Comparison of ENCODE assay signal across 1 cellular context in the genomic region with DNA sequence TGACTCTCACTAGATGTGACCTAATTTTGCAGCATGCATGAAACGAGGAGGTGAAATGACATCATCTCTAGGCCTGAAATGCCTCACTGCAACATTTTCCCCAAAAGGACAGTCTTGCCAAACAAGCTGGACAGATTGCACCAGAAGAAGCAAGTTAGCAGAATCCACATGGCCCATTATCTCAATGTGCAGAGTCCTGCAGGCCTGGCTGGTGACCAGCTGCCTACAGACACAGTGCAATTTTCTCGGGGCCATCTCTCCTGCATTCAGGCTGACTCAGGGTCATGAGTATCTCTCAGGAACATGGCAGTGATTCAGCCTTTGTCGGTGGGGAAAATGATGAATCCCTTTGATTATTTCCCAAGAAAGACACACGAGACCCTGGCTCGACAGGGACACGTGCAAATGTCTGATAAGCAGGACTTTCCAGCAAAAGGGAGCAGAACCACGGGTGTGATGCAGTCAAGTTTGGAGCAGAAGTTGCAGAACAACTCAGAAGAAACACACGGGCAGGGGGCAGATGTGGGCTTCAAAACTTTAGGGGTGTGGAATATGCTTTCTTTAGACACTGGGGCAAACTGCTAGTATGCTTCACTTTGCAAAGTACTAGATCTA.
TF ChIP-seq lines count a peak whose summit lies in the region.

No MANE protein-coding gene starts in this region.

TF ChIP-seq in K562, 482 proteins besides CTCF, POLR2A, EP300 and RAD21 (continued from another document and continues in another):
- TF ChIP-seq, protein P1, sequence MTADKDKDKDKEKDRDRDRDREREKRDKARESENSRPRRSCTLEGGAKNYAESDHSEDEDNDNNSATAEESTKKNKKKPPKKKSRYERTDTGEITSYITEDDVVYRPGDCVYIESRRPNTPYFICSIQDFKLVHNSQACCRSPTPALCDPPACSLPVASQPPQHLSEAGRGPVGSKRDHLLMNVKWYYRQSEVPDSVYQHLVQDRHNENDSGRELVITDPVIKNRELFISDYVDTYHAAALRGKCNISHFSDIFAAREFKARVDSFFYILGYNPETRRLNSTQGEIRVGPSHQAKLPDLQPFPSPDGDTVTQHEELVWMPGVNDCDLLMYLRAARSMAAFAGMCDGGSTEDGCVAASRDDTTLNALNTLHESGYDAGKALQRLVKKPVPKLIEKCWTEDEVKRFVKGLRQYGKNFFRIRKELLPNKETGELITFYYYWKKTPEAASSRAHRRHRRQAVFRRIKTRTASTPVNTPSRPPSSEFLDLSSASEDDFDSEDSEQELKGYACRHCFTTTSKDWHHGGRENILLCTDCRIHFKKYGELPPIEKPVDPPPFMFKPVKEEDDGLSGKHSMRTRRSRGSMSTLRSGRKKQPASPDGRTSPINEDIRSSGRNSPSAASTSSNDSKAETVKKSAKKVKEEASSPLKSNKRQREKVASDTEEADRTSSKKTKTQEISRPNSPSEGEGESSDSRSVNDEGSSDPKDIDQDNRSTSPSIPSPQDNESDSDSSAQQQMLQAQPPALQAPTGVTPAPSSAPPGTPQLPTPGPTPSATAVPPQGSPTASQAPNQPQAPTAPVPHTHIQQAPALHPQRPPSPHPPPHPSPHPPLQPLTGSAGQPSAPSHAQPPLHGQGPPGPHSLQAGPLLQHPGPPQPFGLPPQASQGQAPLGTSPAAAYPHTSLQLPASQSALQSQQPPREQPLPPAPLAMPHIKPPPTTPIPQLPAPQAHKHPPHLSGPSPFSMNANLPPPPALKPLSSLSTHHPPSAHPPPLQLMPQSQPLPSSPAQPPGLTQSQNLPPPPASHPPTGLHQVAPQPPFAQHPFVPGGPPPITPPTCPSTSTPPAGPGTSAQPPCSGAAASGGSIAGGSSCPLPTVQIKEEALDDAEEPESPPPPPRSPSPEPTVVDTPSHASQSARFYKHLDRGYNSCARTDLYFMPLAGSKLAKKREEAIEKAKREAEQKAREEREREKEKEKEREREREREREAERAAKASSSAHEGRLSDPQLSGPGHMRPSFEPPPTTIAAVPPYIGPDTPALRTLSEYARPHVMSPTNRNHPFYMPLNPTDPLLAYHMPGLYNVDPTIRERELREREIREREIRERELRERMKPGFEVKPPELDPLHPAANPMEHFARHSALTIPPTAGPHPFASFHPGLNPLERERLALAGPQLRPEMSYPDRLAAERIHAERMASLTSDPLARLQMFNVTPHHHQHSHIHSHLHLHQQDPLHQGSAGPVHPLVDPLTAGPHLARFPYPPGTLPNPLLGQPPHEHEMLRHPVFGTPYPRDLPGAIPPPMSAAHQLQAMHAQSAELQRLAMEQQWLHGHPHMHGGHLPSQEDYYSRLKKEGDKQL (CRISPR knock-in tag; IDR thresholded peaks at IDR 0.05; ENCODE audit: borderline replicate concordance): no peak
- TF ChIP-seq, protein P2, sequence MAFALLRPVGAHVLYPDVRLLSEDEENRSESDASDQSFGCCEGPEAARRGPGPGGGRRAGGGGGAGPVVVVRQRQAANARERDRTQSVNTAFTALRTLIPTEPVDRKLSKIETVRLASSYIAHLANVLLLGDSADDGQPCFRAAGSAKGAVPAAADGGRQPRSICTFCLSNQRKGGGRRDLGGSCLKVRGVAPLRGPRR (CRISPR knock-in tag; IDR thresholded peaks at IDR 0.05): peak; percentile 28; the same call in 1 of the 2 replicates
- TF ChIP-seq, protein P3, sequence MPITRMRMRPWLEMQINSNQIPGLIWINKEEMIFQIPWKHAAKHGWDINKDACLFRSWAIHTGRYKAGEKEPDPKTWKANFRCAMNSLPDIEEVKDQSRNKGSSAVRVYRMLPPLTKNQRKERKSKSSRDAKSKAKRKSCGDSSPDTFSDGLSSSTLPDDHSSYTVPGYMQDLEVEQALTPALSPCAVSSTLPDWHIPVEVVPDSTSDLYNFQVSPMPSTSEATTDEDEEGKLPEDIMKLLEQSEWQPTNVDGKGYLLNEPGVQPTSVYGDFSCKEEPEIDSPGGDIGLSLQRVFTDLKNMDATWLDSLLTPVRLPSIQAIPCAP (CRISPR knock-in tag; IDR thresholded peaks at IDR 0.05; ENCODE audit: borderline replicate concordance): no peak
- TF ChIP-seq TBL1XR1 (IDR thresholded peaks at IDR 0.05; ENCODE audit: low read length in 2 of 2): peak in 1 of 2 experiments; percentile 90; a peak in 2 of 4 replicates
- TF ChIP-seq XRCC4 (IDR thresholded peaks at IDR 0.05; ENCODE audit: extremely low read depth, insufficient read depth, insufficient read length): no peak
- TF ChIP-seq ADNP (tag; IDR thresholded peaks at IDR 0.05): no peak
- TF ChIP-seq, protein P4, sequence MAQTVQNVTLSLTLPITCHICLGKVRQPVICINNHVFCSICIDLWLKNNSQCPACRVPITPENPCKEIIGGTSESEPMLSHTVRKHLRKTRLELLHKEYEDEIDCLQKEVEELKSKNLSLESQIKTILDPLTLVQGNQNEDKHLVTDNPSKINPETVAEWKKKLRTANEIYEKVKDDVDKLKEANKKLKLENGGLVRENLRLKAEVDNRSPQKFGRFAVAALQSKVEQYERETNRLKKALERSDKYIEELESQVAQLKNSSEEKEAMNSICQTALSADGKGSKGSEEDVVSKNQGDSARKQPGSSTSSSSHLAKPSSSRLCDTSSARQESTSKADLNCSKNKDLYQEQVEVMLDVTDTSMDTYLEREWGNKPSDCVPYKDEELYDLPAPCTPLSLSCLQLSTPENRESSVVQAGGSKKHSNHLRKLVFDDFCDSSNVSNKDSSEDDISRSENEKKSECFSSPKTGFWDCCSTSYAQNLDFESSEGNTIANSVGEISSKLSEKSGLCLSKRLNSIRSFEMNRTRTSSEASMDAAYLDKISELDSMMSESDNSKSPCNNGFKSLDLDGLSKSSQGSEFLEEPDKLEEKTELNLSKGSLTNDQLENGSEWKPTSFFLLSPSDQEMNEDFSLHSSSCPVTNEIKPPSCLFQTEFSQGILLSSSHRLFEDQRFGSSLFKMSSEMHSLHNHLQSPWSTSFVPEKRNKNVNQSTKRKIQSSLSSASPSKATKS (CRISPR knock-in tag; IDR thresholded peaks at IDR 0.05): no peak
- TF ChIP-seq, protein P5, sequence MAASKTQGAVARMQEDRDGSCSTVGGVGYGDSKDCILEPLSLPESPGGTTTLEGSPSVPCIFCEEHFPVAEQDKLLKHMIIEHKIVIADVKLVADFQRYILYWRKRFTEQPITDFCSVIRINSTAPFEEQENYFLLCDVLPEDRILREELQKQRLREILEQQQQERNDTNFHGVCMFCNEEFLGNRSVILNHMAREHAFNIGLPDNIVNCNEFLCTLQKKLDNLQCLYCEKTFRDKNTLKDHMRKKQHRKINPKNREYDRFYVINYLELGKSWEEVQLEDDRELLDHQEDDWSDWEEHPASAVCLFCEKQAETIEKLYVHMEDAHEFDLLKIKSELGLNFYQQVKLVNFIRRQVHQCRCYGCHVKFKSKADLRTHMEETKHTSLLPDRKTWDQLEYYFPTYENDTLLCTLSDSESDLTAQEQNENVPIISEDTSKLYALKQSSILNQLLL (CRISPR knock-in tag; IDR thresholded peaks at IDR 0.05; ENCODE audit: borderline replicate concordance): no peak
- peak; percentile 81; the same call in 1 of the 2 replicates for TF ChIP-seq STAT5A (IDR thresholded peaks at IDR 0.05; ENCODE audit: borderline replicate concordance, low read length)
- TF ChIP-seq, protein P6, sequence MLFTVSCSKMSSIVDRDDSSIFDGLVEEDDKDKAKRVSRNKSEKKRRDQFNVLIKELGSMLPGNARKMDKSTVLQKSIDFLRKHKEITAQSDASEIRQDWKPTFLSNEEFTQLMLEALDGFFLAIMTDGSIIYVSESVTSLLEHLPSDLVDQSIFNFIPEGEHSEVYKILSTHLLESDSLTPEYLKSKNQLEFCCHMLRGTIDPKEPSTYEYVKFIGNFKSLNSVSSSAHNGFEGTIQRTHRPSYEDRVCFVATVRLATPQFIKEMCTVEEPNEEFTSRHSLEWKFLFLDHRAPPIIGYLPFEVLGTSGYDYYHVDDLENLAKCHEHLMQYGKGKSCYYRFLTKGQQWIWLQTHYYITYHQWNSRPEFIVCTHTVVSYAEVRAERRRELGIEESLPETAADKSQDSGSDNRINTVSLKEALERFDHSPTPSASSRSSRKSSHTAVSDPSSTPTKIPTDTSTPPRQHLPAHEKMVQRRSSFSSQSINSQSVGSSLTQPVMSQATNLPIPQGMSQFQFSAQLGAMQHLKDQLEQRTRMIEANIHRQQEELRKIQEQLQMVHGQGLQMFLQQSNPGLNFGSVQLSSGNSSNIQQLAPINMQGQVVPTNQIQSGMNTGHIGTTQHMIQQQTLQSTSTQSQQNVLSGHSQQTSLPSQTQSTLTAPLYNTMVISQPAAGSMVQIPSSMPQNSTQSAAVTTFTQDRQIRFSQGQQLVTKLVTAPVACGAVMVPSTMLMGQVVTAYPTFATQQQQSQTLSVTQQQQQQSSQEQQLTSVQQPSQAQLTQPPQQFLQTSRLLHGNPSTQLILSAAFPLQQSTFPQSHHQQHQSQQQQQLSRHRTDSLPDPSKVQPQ (CRISPR knock-in tag; IDR thresholded peaks at IDR 0.05; ENCODE audit: borderline replicate concordance): 0 out of 2 replicates have a peak, but pooled peaks have one; percentile 38
- TF ChIP-seq ZNF408 (CRISPR knock-in tag; IDR thresholded peaks at IDR 0.05; ENCODE audit: low read depth): no peak
- no peak for TF ChIP-seq HNRNPLL (IDR thresholded peaks at IDR 0.05; ENCODE audit: low read depth, low read length, poor library complexity, severe bottlenecking)
- peak; percentile 95 for TF ChIP-seq NCOR1 (IDR thresholded peaks at IDR 0.05)
- TF ChIP-seq ZNF146 (CRISPR knock-in tag; IDR thresholded peaks at IDR 0.05; ENCODE audit: unreplicated experiment): no peak
- TF ChIP-seq, protein P7, sequence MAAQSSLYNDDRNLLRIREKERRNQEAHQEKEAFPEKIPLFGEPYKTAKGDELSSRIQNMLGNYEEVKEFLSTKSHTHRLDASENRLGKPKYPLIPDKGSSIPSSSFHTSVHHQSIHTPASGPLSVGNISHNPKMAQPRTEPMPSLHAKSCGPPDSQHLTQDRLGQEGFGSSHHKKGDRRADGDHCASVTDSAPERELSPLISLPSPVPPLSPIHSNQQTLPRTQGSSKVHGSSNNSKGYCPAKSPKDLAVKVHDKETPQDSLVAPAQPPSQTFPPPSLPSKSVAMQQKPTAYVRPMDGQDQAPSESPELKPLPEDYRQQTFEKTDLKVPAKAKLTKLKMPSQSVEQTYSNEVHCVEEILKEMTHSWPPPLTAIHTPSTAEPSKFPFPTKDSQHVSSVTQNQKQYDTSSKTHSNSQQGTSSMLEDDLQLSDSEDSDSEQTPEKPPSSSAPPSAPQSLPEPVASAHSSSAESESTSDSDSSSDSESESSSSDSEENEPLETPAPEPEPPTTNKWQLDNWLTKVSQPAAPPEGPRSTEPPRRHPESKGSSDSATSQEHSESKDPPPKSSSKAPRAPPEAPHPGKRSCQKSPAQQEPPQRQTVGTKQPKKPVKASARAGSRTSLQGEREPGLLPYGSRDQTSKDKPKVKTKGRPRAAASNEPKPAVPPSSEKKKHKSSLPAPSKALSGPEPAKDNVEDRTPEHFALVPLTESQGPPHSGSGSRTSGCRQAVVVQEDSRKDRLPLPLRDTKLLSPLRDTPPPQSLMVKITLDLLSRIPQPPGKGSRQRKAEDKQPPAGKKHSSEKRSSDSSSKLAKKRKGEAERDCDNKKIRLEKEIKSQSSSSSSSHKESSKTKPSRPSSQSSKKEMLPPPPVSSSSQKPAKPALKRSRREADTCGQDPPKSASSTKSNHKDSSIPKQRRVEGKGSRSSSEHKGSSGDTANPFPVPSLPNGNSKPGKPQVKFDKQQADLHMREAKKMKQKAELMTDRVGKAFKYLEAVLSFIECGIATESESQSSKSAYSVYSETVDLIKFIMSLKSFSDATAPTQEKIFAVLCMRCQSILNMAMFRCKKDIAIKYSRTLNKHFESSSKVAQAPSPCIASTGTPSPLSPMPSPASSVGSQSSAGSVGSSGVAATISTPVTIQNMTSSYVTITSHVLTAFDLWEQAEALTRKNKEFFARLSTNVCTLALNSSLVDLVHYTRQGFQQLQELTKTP (IDR thresholded peaks at IDR 0.05; ENCODE audit: low read depth in 1 of 2, partially characterized antibody in 2 of 2): peak in 1 of 2 experiments; percentile 94
- TF ChIP-seq, protein P8, sequence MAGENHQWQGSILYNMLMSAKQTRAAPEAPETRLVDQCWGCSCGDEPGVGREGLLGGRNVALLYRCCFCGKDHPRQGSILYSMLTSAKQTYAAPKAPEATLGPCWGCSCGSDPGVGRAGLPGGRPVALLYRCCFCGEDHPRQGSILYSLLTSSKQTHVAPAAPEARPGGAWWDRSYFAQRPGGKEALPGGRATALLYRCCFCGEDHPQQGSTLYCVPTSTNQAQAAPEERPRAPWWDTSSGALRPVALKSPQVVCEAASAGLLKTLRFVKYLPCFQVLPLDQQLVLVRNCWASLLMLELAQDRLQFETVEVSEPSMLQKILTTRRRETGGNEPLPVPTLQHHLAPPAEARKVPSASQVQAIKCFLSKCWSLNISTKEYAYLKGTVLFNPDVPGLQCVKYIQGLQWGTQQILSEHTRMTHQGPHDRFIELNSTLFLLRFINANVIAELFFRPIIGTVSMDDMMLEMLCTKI (IDR thresholded peaks at IDR 0.05; ENCODE audit: partially characterized antibody): no peak
- TF ChIP-seq ZBTB17 (CRISPR knock-in tag; IDR thresholded peaks at IDR 0.05): peak; percentile 44; the same call in 1 of the 2 replicates
- TF ChIP-seq, protein P9, sequence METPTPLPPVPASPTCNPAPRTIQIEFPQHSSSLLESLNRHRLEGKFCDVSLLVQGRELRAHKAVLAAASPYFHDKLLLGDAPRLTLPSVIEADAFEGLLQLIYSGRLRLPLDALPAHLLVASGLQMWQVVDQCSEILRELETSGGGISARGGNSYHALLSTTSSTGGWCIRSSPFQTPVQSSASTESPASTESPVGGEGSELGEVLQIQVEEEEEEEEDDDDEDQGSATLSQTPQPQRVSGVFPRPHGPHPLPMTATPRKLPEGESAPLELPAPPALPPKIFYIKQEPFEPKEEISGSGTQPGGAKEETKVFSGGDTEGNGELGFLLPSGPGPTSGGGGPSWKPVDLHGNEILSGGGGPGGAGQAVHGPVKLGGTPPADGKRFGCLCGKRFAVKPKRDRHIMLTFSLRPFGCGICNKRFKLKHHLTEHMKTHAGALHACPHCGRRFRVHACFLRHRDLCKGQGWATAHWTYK (CRISPR knock-in tag; IDR thresholded peaks at IDR 0.05): peak; percentile 58; the same call in 1 of the 2 replicates
- TF ChIP-seq, protein P10, sequence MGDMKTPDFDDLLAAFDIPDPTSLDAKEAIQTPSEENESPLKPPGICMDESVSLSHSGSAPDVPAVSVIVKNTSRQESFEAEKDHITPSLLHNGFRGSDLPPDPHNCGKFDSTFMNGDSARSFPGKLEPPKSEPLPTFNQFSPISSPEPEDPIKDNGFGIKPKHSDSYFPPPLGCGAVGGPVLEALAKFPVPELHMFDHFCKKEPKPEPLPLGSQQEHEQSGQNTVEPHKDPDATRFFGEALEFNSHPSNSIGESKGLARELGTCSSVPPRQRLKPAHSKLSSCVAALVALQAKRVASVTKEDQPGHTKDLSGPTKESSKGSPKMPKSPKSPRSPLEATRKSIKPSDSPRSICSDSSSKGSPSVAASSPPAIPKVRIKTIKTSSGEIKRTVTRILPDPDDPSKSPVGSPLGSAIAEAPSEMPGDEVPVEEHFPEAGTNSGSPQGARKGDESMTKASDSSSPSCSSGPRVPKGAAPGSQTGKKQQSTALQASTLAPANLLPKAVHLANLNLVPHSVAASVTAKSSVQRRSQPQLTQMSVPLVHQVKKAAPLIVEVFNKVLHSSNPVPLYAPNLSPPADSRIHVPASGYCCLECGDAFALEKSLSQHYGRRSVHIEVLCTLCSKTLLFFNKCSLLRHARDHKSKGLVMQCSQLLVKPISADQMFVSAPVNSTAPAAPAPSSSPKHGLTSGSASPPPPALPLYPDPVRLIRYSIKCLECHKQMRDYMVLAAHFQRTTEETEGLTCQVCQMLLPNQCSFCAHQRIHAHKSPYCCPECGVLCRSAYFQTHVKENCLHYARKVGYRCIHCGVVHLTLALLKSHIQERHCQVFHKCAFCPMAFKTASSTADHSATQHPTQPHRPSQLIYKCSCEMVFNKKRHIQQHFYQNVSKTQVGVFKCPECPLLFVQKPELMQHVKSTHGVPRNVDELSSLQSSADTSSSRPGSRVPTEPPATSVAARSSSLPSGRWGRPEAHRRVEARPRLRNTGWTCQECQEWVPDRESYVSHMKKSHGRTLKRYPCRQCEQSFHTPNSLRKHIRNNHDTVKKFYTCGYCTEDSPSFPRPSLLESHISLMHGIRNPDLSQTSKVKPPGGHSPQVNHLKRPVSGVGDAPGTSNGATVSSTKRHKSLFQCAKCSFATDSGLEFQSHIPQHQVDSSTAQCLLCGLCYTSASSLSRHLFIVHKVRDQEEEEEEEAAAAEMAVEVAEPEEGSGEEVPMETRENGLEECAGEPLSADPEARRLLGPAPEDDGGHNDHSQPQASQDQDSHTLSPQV (IDR thresholded peaks at IDR 0.05): 0 out of 2 replicates have a peak, but pooled peaks have one; percentile 33
- TF ChIP-seq ZNF41 (CRISPR knock-in tag; conservative IDR thresholded peaks at IDR 0.05): peak; percentile 43
